Comparison of ENCODE assay signal across 33 cellular contexts in the genomic region with DNA sequence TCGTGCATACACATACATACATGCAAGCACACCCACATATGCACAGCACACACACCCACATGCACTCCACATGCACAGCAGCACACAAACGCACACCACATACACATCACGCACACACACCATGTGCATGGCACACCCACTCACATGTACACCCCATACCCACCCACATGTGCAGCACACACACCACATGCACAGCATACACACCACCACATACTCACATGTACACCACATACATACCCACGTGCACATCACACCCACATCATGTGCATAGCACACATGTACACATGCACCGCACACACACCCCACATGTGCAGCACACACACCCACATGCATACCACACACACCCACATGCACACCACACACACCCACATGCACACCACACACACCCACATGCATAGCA.
"Had no signal": no experiment of that assay in that cellular context is flagged by ENCODE, and none has a peak within 500 bp of the region (broad histone marks: within the 10 kb centered on the region; RNA-seq: fewer than 3 reads in every experiment).

No MANE protein-coding gene starts in this region.

- DNase-seq: activated CD4-positive, alpha-beta T cell treated with anti-CD3 and anti-CD28 coated beads for 48 hours; activated CD4-positive, alpha-beta T cell treated with anti-CD3 and anti-CD28 coated beads, Interleukin-2, amount 50 U/mL, for 48 hours; activated CD8-positive, alpha-beta memory T cell treated with anti-CD3 and anti-CD28 coated beads for 24 hours; activated effector memory CD4-positive, alpha-beta T cell treated with anti-CD3 and anti-CD28 coated beads, Interleukin-2, amount 50 U/mL, for 16 hours; activated naive CD4-positive, alpha-beta T cell treated with anti-CD3 and anti-CD28 coated beads for 36 hours; activated naive CD8-positive, alpha-beta T cell treated with anti-CD3 and anti-CD28 coated beads, Interleukin-2, amount 10 ng/mL, durations not matched to agents 7 days and 5 days; dorsolateral prefrontal cortex; effector memory CD4-positive, alpha-beta T cell; erythroblast; gastrocnemius medialis; glutamatergic neuron; left colon; mammary epithelial cell; naive B cell; nephron progenitor cell; nucleus accumbens; pancreas; stimulated activated CD4-positive, alpha-beta T cell treated with anti-CD3 and anti-CD28 coated beads, Interleukin-15, amount 100 ng/mL, for 24 hours; stimulated activated CD4-positive, alpha-beta T cell treated with anti-CD3 and anti-CD28 coated beads, Interleukin-2, amount 100 ng/mL, for 24 hours; SW 1271; T-helper 9 cell had no signal

- H3K27ac ChIP-seq: ascending aorta, coronary artery, dorsolateral prefrontal cortex, gastrocnemius medialis, pancreas, prostate gland, thoracic aorta, VCaP had no signal

- H3K36me3 ChIP-seq: ascending aorta, gastrocnemius medialis, pancreas, prostate gland, thoracic aorta had no signal

- H3K9me3 Mint-ChIP-seq: activated naive CD4-positive, alpha-beta T cell treated with anti-CD3 and anti-CD28 coated beads for 36 hours; activated naive CD8-positive, alpha-beta T cell treated with anti-CD3 and anti-CD28 coated beads, Interleukin-2, amount 10 ng/mL, durations not matched to agents 7 days and 5 days; brain; mesothelial cell of epicardium; nephron progenitor cell; stimulated activated naive CD8-positive, alpha-beta T cell treated with anti-CD3 and anti-CD28 coated beads, Interleukin-15, Interleukin-2, amounts not matched to agents 100 ng/mL and 50 ng/mL, for 24 hours; T-helper 1 cell treated with Interleukin-12 subunit alpha and Interleukin-12 subunit beta and Interleukin-4 antibody, amounts not matched to agents 30 μg/mL and 1 μg/mL, for 36 hours had no signal

- H3K27ac Mint-ChIP-seq: activated naive CD4-positive, alpha-beta T cell treated with anti-CD3 and anti-CD28 coated beads for 36 hours; activated naive CD8-positive, alpha-beta T cell treated with anti-CD3 and anti-CD28 coated beads, Interleukin-2, amount 10 ng/mL, durations not matched to agents 7 days and 5 days; mesothelial cell of epicardium; naive B cell; nephron progenitor cell; stimulated activated naive CD8-positive, alpha-beta T cell treated with anti-CD3 and anti-CD28 coated beads, Interleukin-15, Interleukin-2, amounts not matched to agents 100 ng/mL and 50 ng/mL, for 24 hours; T-helper 1 cell treated with Interleukin-12 subunit alpha and Interleukin-12 subunit beta and Interleukin-4 antibody, amounts not matched to agents 30 μg/mL and 1 μg/mL, for 36 hours had no signal

- H3K4me3 ChIP-seq: ascending aorta, coronary artery, dorsolateral prefrontal cortex, gastrocnemius medialis, pancreas, prostate gland, thoracic aorta had no signal

- H3K27me3 Mint-ChIP-seq: activated naive CD8-positive, alpha-beta T cell treated with anti-CD3 and anti-CD28 coated beads, Interleukin-2, amount 10 ng/mL, durations not matched to agents 7 days and 5 days; naive B cell; stimulated activated naive CD8-positive, alpha-beta T cell treated with anti-CD3 and anti-CD28 coated beads, Interleukin-15, Interleukin-2, amounts not matched to agents 100 ng/mL and 50 ng/mL, for 24 hours had no signal

- H3K27me3 ChIP-seq: ascending aorta, gastrocnemius medialis, pancreas had no signal

- H3K36me3 Mint-ChIP-seq: activated naive CD8-positive, alpha-beta T cell treated with anti-CD3 and anti-CD28 coated beads, Interleukin-2, amount 10 ng/mL, durations not matched to agents 7 days and 5 days; brain; mesothelial cell of epicardium; naive B cell had no signal

- H3K4me1 ChIP-seq: ascending aorta, gastrocnemius medialis, pancreas, prostate gland had no signal

- ATAC-seq: activated CD4-positive, CD25-positive, alpha-beta regulatory T cell treated with anti-CD3 and anti-CD28 coated beads, Interleukin-2, amount 50 U/mL, for 24 hours; gastrocnemius medialis; left colon; pancreas had no signal

- H3K9me3 ChIP-seq: ascending aorta, gastrocnemius medialis, pancreas, prostate gland, thoracic aorta had no signal

- FAIRE-seq: keratinocyte, pancreas, TTC549 had no signal

- H3K4me3 Mint-ChIP-seq: activated naive CD4-positive, alpha-beta T cell treated with anti-CD3 and anti-CD28 coated beads for 36 hours; activated naive CD8-positive, alpha-beta T cell treated with anti-CD3 and anti-CD28 coated beads, Interleukin-2, amount 10 ng/mL, durations not matched to agents 7 days and 5 days; brain; mesothelial cell of epicardium; naive B cell; nephron progenitor cell; stimulated activated naive CD8-positive, alpha-beta T cell treated with anti-CD3 and anti-CD28 coated beads, Interleukin-15, Interleukin-2, amounts not matched to agents 100 ng/mL and 50 ng/mL, for 24 hours; T-helper 1 cell treated with Interleukin-12 subunit alpha and Interleukin-12 subunit beta and Interleukin-4 antibody, amounts not matched to agents 30 μg/mL and 1 μg/mL, for 36 hours had no signal

- H3K4me1 Mint-ChIP-seq: activated naive CD8-positive, alpha-beta T cell treated with anti-CD3 and anti-CD28 coated beads, Interleukin-2, amount 10 ng/mL, durations not matched to agents 7 days and 5 days; naive B cell had no signal
